Comparison of ENCODE assay signal across 8 cellular contexts in the genomic region with DNA sequence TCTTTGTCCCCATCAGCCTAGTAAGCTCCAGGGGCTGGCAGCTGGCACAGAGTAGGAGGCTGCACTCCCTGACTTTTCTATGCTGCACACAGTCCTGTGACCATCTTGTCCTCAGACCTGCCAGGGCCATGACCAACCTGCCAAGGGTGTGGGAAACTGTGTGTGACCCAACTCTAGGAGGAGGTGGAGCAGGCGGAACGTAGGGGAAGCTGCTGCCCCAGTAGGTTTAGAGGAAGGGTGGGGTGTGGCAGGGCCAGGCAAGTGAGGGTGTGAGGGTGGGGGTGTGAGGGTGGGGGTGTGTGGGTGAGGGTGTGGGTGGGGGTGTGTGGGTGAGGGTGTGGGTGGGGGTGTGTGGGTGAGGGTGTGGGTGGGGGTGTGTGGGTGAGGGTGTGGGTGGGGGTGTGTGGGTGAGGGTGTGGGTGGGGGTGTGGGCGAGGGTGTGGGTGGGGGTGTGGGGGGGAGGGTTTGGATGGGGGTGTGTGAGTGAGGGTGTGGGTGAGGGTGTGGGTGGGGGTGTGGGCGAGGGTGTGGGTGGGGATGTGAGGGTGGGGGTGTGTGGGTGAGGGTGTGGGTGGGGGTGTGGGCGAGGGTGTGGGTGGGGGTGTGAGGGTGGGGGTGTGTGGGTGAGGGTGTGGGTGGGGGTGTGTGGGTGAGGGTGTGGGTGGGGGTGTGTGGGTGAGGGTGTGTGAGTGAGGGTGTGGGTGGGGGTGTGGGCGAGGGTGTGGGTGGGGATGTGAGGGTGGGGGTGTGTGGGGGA.
A peak's percentile ranks its signal among the peaks of the same experiment; 100 is the strongest.
DNase-seq lines count a peak whose midpoint lies in the region; ATAC-seq and TF ChIP-seq lines count a peak whose summit lies in the region.
"Not testable (repeated sequence)": the region's sequence is repeated elsewhere in the genome, so short reads cannot be mapped to it uniquely, and the experiment has no call there.

No MANE protein-coding gene starts in this region.

- not testable (repeated sequence) for H3K27me3 ChIP-seq in CD4-positive, CD25-positive, alpha-beta regulatory T cell (ENCODE audit: control insufficient read depth, insufficient read depth, low read length)

- H3K9me3 ChIP-seq in CD4-positive, CD25-positive, alpha-beta regulatory T cell (ENCODE audit: control insufficient read depth in 2 of 2, low read length in 2 of 2), result not testable (repeated sequence)

- not testable (repeated sequence) for H3K9me3 Mint-ChIP-seq in CD4-positive, CD25-positive, alpha-beta regulatory T cell; activated CD8-positive, alpha-beta memory T cell treated with anti-CD3 and anti-CD28 coated beads, Interleukin-2, amount 10 ng/mL, durations not matched to agents 7 days and 5 days (ENCODE audit: low read depth); activated T-helper 17 cell treated with anti-CD3 and anti-CD28 coated beads, Interleukin-2, amount 50 U/mL, for 72 hours; central memory CD8-positive, alpha-beta T cell; memory B cell; natural killer cell; stimulated activated naive CD8-positive, alpha-beta T cell treated with anti-CD3 and anti-CD28 coated beads, Interleukin-15, amount 100 ng/mL, for 72 hours

- not testable (repeated sequence) for DNase-seq in CD4-positive, CD25-positive, alpha-beta regulatory T cell; activated CD8-positive, alpha-beta memory T cell treated with anti-CD3 and anti-CD28 coated beads, Interleukin-2, amount 10 ng/mL, durations not matched to agents 7 days and 5 days; central memory CD8-positive, alpha-beta T cell (ENCODE audit: low spot score in 2 of 2); memory B cell (ENCODE audit: low spot score in 2 of 2); natural killer cell; stimulated activated naive CD8-positive, alpha-beta T cell treated with anti-CD3 and anti-CD28 coated beads, Interleukin-15, amount 100 ng/mL, for 72 hours
- peak; percentile 17 for DNase-seq in T-helper 22 cell (ENCODE audit: low read depth)

- H3K36me3 ChIP-seq in CD4-positive, CD25-positive, alpha-beta regulatory T cell (ENCODE audit: control insufficient read depth, insufficient read depth, low read length), result not testable (repeated sequence)

- H3K27ac Mint-ChIP-seq in CD4-positive, CD25-positive, alpha-beta regulatory T cell; activated CD8-positive, alpha-beta memory T cell treated with anti-CD3 and anti-CD28 coated beads, Interleukin-2, amount 10 ng/mL, durations not matched to agents 7 days and 5 days; activated T-helper 17 cell treated with anti-CD3 and anti-CD28 coated beads, Interleukin-2, amount 50 U/mL, for 72 hours; central memory CD8-positive, alpha-beta T cell (ENCODE audit: low read depth); memory B cell; natural killer cell; stimulated activated naive CD8-positive, alpha-beta T cell treated with anti-CD3 and anti-CD28 coated beads, Interleukin-15, amount 100 ng/mL, for 72 hours: not testable (repeated sequence)

- H3K4me3 ChIP-seq in CD4-positive, CD25-positive, alpha-beta regulatory T cell (ENCODE audit: low read depth, low read length), result not testable (repeated sequence)

- peak; percentile 45 to 69 for ATAC-seq in CD4-positive, CD25-positive, alpha-beta regulatory T cell (ENCODE audit: low read depth in 2 of 2)
- peak; percentile 40 for ATAC-seq in activated CD8-positive, alpha-beta memory T cell treated with anti-CD3 and anti-CD28 coated beads, Interleukin-2, amount 10 ng/mL, durations not matched to agents 7 days and 5 days
- ATAC-seq in activated T-helper 17 cell treated with anti-CD3 and anti-CD28 coated beads, Interleukin-2, amount 50 U/mL, for 72 hours (replicated peaks), result peak; percentile 45
- peak; percentile 57 for ATAC-seq in central memory CD8-positive, alpha-beta T cell (replicated peaks; ENCODE audit: extremely low read depth, poor library complexity, severe bottlenecking)
- ATAC-seq in memory B cell (ENCODE audit: low read depth), result peak; percentile 71
- peak in 2 of 3 donors; percentile 40 to 74 for ATAC-seq in natural killer cell
- ATAC-seq in stimulated activated naive CD8-positive, alpha-beta T cell treated with anti-CD3 and anti-CD28 coated beads, Interleukin-15, amount 100 ng/mL, for 72 hours, result peak; percentile 30

- H3K27ac ChIP-seq in CD4-positive, CD25-positive, alpha-beta regulatory T cell (ENCODE audit: insufficient read depth, low read length, poor library complexity, severe bottlenecking), result not testable (repeated sequence)

- H3K36me3 Mint-ChIP-seq in CD4-positive, CD25-positive, alpha-beta regulatory T cell; activated CD8-positive, alpha-beta memory T cell treated with anti-CD3 and anti-CD28 coated beads, Interleukin-2, amount 10 ng/mL, durations not matched to agents 7 days and 5 days; activated T-helper 17 cell treated with anti-CD3 and anti-CD28 coated beads, Interleukin-2, amount 50 U/mL, for 72 hours (ENCODE audit: low read depth); central memory CD8-positive, alpha-beta T cell (ENCODE audit: insufficient read depth); memory B cell; natural killer cell: not testable (repeated sequence)

- H3K4me1 ChIP-seq in CD4-positive, CD25-positive, alpha-beta regulatory T cell (ENCODE audit: control insufficient read depth, insufficient read depth, low read length, poor library complexity, severe bottlenecking), result not testable (repeated sequence)

- H3K4me1 Mint-ChIP-seq in CD4-positive, CD25-positive, alpha-beta regulatory T cell; activated CD8-positive, alpha-beta memory T cell treated with anti-CD3 and anti-CD28 coated beads, Interleukin-2, amount 10 ng/mL, durations not matched to agents 7 days and 5 days; activated T-helper 17 cell treated with anti-CD3 and anti-CD28 coated beads, Interleukin-2, amount 50 U/mL, for 72 hours; central memory CD8-positive, alpha-beta T cell; memory B cell; natural killer cell; stimulated activated naive CD8-positive, alpha-beta T cell treated with anti-CD3 and anti-CD28 coated beads, Interleukin-15, amount 100 ng/mL, for 72 hours: not testable (repeated sequence)

- CTCF ChIA-PET in activated CD8-positive, alpha-beta memory T cell treated with anti-CD3 and anti-CD28 coated beads, Interleukin-2, amount 10 ng/mL, durations not matched to agents 7 days and 5 days (lab: Charles Lee), result not testable (repeated sequence)

- intact Hi-C loops in natural killer cell (cut with micrococcal nuclease), result not testable (repeated sequence)

- not testable (repeated sequence) for H3K4me3 Mint-ChIP-seq in CD4-positive, CD25-positive, alpha-beta regulatory T cell; activated CD8-positive, alpha-beta memory T cell treated with anti-CD3 and anti-CD28 coated beads, Interleukin-2, amount 10 ng/mL, durations not matched to agents 7 days and 5 days; activated T-helper 17 cell treated with anti-CD3 and anti-CD28 coated beads, Interleukin-2, amount 50 U/mL, for 72 hours; central memory CD8-positive, alpha-beta T cell; memory B cell; natural killer cell; stimulated activated naive CD8-positive, alpha-beta T cell treated with anti-CD3 and anti-CD28 coated beads, Interleukin-15, amount 100 ng/mL, for 72 hours

- TF ChIP-seq CTCF in natural killer cell (IDR thresholded peaks at IDR 0.05), result not testable (repeated sequence)

- H3K27me3 Mint-ChIP-seq in CD4-positive, CD25-positive, alpha-beta regulatory T cell; activated CD8-positive, alpha-beta memory T cell treated with anti-CD3 and anti-CD28 coated beads, Interleukin-2, amount 10 ng/mL, durations not matched to agents 7 days and 5 days; activated T-helper 17 cell treated with anti-CD3 and anti-CD28 coated beads, Interleukin-2, amount 50 U/mL, for 72 hours; central memory CD8-positive, alpha-beta T cell; memory B cell; natural killer cell (ENCODE audit: low read depth in 2 of 2); stimulated activated naive CD8-positive, alpha-beta T cell treated with anti-CD3 and anti-CD28 coated beads, Interleukin-15, amount 100 ng/mL, for 72 hours: not testable (repeated sequence)
